ENCODE assay signal across 19 cellular contexts in the genomic region with DNA sequence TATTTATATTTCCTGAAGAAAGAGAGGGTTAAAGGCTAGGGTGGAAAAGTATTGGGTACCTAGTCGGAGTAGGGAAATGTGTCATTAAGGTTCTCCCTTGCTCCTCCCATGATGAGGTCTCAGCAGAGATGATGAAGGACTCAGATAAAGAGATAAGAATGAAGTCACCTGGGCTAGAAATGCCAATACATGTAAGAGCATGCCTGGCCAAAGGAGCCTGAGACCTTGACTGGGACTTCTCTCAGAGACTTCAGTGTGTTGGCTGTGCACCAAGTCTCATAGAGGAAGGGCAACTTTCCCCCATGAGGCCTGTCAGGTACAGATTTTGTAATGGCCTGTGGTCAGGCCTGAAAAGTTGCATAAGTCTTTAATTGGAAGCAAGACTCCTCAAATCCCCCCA.
A peak's percentile ranks its signal among the peaks of the same experiment; 100 is the strongest.
DNase-seq lines count a peak whose midpoint lies in the region; FAIRE-seq and TF ChIP-seq lines count a peak whose summit lies in the region.
"Had no signal": no experiment of that assay in that cellular context is flagged by ENCODE, and none has a peak within 500 bp of the region (broad histone marks: within the 10 kb centered on the region; RNA-seq: fewer than 3 reads in every experiment).

No MANE protein-coding gene starts in this region.

- TF ChIP-seq CTCF in GM12865 (IDR thresholded peaks at IDR 0.05; ENCODE audit: insufficient read depth, low read depth, low read length, missing control alignments) (no peak), RWPE1 (conservative IDR thresholded peaks at IDR 0.05; ENCODE audit: low read depth) (no peak), epithelial cell of esophagus (IDR thresholded peaks at IDR 0.05; ENCODE audit: insufficient read depth, low read depth, low read length, missing control alignments) (no peak)

- no peak overlapping the region for H3K27ac ChIP-seq in RWPE1
- H3K27ac ChIP-seq: BLaER1, KMS-11 had no signal

- H3K4me3 ChIP-seq in GM12865 (ENCODE audit: low read depth, low read length) (no peak overlapping the region), epithelial cell of esophagus (ENCODE audit: low read length) (no peak overlapping the region)
- H3K4me3 ChIP-seq: BLaER1 had no signal

- FAIRE-seq in HTR-8/SVneo (lab: Jason Lieb, UNC) = no peak
- FAIRE-seq: D721Med, GM12891, GM18507, RCC 7860 had no signal

- DNase-seq in GM12865 (ENCODE audit: low read depth) (peak; percentile 34), MV-4-11 (lab: John Stamatoyannopoulos, UW) (peak; percentile 11), RWPE1 (ENCODE audit: low spot score) (peak; percentile 34), epithelial cell of esophagus (ENCODE audit: low read depth) (peak; percentile 88), retina (no peak), cerebellum (ENCODE audit: low spot score) (no peak), HTR-8/SVneo (ENCODE audit: insufficient read length, low spot score) (no peak)
- DNase-seq in stimulated activated naive CD4-positive, alpha-beta T cell treated with Interleukin-2 at 50 U/mL for 16 hours (lab: John Stamatoyannopoulos, UW) = no peak
- DNase-seq: CD8-positive, alpha-beta T cell; DMS79 treated with DMSO at 0.1 percent for 48 hours; GOT3; NCI-H187 treated with DMSO at 0.1 percent for 48 hours; SIG-M5 had no signal

- POLR2A ChIA-PET in RWPE1 (lab: Yijun Ruan, JAX; ENCODE audit: low non-redundant PET) = no interaction called here

- CTCF ChIA-PET in RWPE1 (lab: Yijun Ruan, JAX) = interaction anchor here (0.8 kb wide), 1 partner anchor 51 kb away, joined by 3 read pairs; no protein-coding TSS in a partner anchor

Comparison
In these comparisons a context has a peak if more than half of its experiments do, and no peak if none do; other contexts are left out.
1. DNase-seq: peak in GM12865 (single experiment), MV-4-11 (single experiment), RWPE1 (single experiment) and epithelial cell of esophagus (single experiment); none in retina (single experiment), cerebellum (single experiment), HTR-8/SVneo (single experiment) and stimulated activated naive CD4-positive, alpha-beta T cell treated with Interleukin-2 at 50 U/mL for 16 hours (single experiment).